9 cellular contexts compared by ENCODE assay signal in the genomic region with DNA sequence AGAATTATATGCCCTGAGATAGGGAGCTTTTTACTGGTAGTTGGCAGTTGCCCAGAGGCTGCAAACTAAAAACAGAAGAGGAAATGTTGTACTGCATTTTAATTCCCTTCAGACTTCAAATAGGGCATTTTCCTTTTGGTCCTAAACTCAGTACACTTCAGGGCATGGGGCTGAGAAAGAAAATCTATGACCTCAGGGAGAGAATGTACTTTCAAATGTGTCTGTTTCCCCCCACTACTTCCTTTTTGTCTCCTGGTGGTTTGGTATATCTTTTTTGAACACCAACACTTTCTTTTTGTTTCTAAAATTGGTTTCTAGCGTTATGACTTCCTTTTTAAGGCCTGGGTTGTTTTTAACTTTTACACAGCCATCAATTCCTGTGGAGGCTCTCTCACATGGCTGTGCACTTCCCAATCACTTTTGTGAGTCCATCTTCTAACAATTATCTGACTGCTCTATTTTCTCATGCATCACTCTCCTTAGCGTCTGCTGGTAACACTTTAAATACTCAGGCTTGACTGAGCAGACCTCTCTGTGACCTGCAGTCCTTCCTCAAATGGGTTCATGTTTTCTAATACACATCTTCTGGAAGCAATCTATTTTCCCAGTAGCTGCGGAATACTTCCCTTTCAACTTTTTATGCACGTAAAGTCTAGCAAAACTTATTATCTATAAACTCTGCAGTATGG.
DNase-seq lines count a peak whose midpoint lies in the region; ATAC-seq and TF ChIP-seq lines count a peak whose summit lies in the region.
"Had no signal": no experiment of that assay in that cellular context is flagged by ENCODE, and none has a peak within 500 bp of the region (broad histone marks: within the 10 kb centered on the region; RNA-seq: fewer than 3 reads in every experiment).

No MANE protein-coding gene starts in this region.

- no peaks in the 10 kb centered on the region for H4K20me1 ChIP-seq in Loucy (ENCODE audit: insufficient read depth, low read length, poor library complexity, severe bottlenecking)

- H3K27me3 Mint-ChIP-seq in memory B cell: no peaks in the 10 kb centered on the region

- H3K27me3 ChIP-seq in Loucy (ENCODE audit: insufficient read depth, low read length, poor library complexity, severe bottlenecking): no peaks in the 10 kb centered on the region

- in situ Hi-C loops in G401 (cut with HindIII; ENCODE audit: low sequenced_read_pairs): no loop called here

- DNase-seq in memory B cell (ENCODE audit: low spot score in 2 of 2): no peak
- DNase-seq in NCI-H2029 treated with DMSO at 0.1 percent for 48 hours (lab: John Stamatoyannopoulos, UW): no peak
- no peak for DNase-seq in G401 (ENCODE audit: low spot score)
- no peak for DNase-seq in SHP77 (lab: John Stamatoyannopoulos, UW)
- no peak for DNase-seq in activated CD4-positive, alpha-beta T cell treated with anti-CD3 and anti-CD28 coated beads, Interleukin-2, amount 50 U/mL, for 4 hours

- H3K4me3 Mint-ChIP-seq in memory B cell: peak overlapping the region; percentile 55

- H3K4me2 ChIP-seq in Loucy (ENCODE audit: low read depth, low read length, poor library complexity, severe bottlenecking): peak overlapping the region; percentile 63
- H3K4me2 ChIP-seq: KMS-11 had no signal

- H3K36me3 ChIP-seq in Loucy (ENCODE audit: insufficient read depth, low read length): no peaks in the 10 kb centered on the region

- H3K9me3 Mint-ChIP-seq in memory B cell: peaks cover 2% of the 10 kb centered on the region

- H3K9ac ChIP-seq in Loucy (ENCODE audit: low read depth, low read length, poor library complexity, severe bottlenecking): no peak overlapping the region
- H3K9ac ChIP-seq: KMS-11 had no signal

- no peaks in the 10 kb centered on the region for H3K79me2 ChIP-seq in Loucy (ENCODE audit: insufficient read depth, low read length)

- ATAC-seq in GM18868 (IDR thresholded peaks at IDR 0.05; ENCODE audit: unreplicated experiment) (peak; percentile 87), HG02759 (IDR thresholded peaks at IDR 0.05; ENCODE audit: unreplicated experiment) (peak; percentile 84), memory B cell (ENCODE audit: low read depth) (peak; percentile 65)

- peak overlapping the region; percentile 37 for H3K4me3 ChIP-seq in Loucy (ENCODE audit: low read length, poor library complexity, severe bottlenecking)

- no peak for TF ChIP-seq CTCF in Loucy (conservative IDR thresholded peaks at IDR 0.05; ENCODE audit: low read length)

- H2AFZ ChIP-seq in Loucy (ENCODE audit: low read length): peak overlapping the region; percentile 67

- peaks cover 17% of the 10 kb centered on the region for H3K4me1 ChIP-seq in Loucy (ENCODE audit: insufficient read depth, low read length, poor library complexity, severe bottlenecking)

- H3K9me3 ChIP-seq in Loucy (ENCODE audit: insufficient read depth, low read depth, low read length): no peaks in the 10 kb centered on the region

- no peaks in the 10 kb centered on the region for H3K9me2 ChIP-seq in Loucy (replicated peaks; ENCODE audit: low read depth, low read length)

- no peaks in the 10 kb centered on the region for H3K36me3 Mint-ChIP-seq in memory B cell

- H3K27ac Mint-ChIP-seq in memory B cell: peak overlapping the region; percentile 69

- no peaks in the 10 kb centered on the region for H3F3A ChIP-seq in Loucy (ENCODE audit: low read depth)

- H3K4me1 Mint-ChIP-seq in memory B cell: peaks cover 15% of the 10 kb centered on the region
